In genomic region chr2:50118951-50119702, GRCh38 we compare ENCODE assay signal across 19 cellular contexts.
DNase-seq lines count a peak whose midpoint lies in the region; ATAC-seq and TF ChIP-seq lines count a peak whose summit lies in the region.
"Had no signal": no experiment of that assay in that cellular context is flagged by ENCODE, and none has a peak within 500 bp of the region (broad histone marks: within the 10 kb centered on the region; RNA-seq: fewer than 3 reads in every experiment).

No MANE protein-coding gene starts in this region.

- H3K27me3 ChIP-seq in cardiac muscle cell: no peaks in the 10 kb centered on the region
- peaks cover 3% of the 10 kb centered on the region for H3K27me3 ChIP-seq in iPS-18a (ENCODE audit: control insufficient read depth, insufficient read depth, low read length)
- H3K27me3 ChIP-seq: Peyer's patch had no signal

- CTCF ChIA-PET in activated CD8-positive, alpha-beta memory T cell treated with anti-CD3 and anti-CD28 coated beads, Interleukin-2, amount 10 ng/mL, durations not matched to agents 7 days and 5 days (lab: Charles Lee): no interaction called here

- DNase-seq in cardiac muscle cell (ENCODE audit: low read depth in 1 of 2, low spot score in 1 of 2) (peak in 1 of 2 donors; percentile 5), left cardiac atrium (no peak), SK-MEL-5 (ENCODE audit: low read depth, low spot score) (peak; percentile 69), type B pancreatic cell (ENCODE audit: extremely low spot score, unreplicated experiment) (no peak), SKM-1 treated with dmso at 0.1 percent for 144 hours (lab: John Stamatoyannopoulos, UW; ENCODE audit: unreplicated experiment) (no peak)
- DNase-seq in activated CD8-positive, alpha-beta memory T cell treated with anti-CD3 and anti-CD28 coated beads, Interleukin-2, amount 10 ng/mL, durations not matched to agents 7 days and 5 days: no peak
- DNase-seq: AML-193, NCI-H1105, NCI-H1694 treated with DMSO at 0.1 percent for 48 hours, NCI-H2107, NCI-H510A treated with DMSO at 0.1 percent for 48 hours, Peyer's patch had no signal

- intact Hi-C loops in left cardiac atrium (cut with DNase I): no loop called here

- H3K4me3 Mint-ChIP-seq in type B pancreatic cell: no peak overlapping the region
- no peak overlapping the region for H3K4me3 Mint-ChIP-seq in activated CD8-positive, alpha-beta memory T cell treated with anti-CD3 and anti-CD28 coated beads, Interleukin-2, amount 10 ng/mL, durations not matched to agents 7 days and 5 days

- H3K4me3 ChIP-seq in cardiac muscle cell: no peak overlapping the region
- peak overlapping the region; percentile 34 for H3K4me3 ChIP-seq in iPS-18a (ENCODE audit: low read length)
- H3K4me3 ChIP-seq: K562, Peyer's patch had no signal

- no peak for TF ChIP-seq CTCF in cardiac muscle cell (IDR thresholded peaks at IDR 0.05; ENCODE audit: low read depth, low read length)
- no peak for TF ChIP-seq CTCF in type B pancreatic cell (conservative IDR thresholded peaks at IDR 0.05)

- H3K9me3 ChIP-seq in cardiac muscle cell (ENCODE audit: low read depth) (no peaks in the 10 kb centered on the region), iPS-18a (ENCODE audit: control insufficient read depth, low read depth, low read length) (no peaks in the 10 kb centered on the region)
- H3K9me3 ChIP-seq: Peyer's patch had no signal

- H3K36me3 ChIP-seq in cardiac muscle cell (no peaks in the 10 kb centered on the region), iPS-18a (ENCODE audit: control insufficient read depth, low read depth, low read length) (no peaks in the 10 kb centered on the region)
- H3K36me3 ChIP-seq: Peyer's patch had no signal

- H3K9ac ChIP-seq in iPS-18a (ENCODE audit: low read length): peak overlapping the region; percentile 1

- ATAC-seq in left cardiac atrium: no peak
- no peak for ATAC-seq in activated CD8-positive, alpha-beta memory T cell treated with anti-CD3 and anti-CD28 coated beads, Interleukin-2, amount 10 ng/mL, durations not matched to agents 7 days and 5 days
- ATAC-seq in HG03439 (IDR thresholded peaks at IDR 0.05; ENCODE audit: unreplicated experiment): no peak
- ATAC-seq: HCT116, K562, Right ventricle myocardium inferior had no signal

- peak overlapping the region; percentile 18 for H3K27ac Mint-ChIP-seq in type B pancreatic cell
- no peak overlapping the region for H3K27ac Mint-ChIP-seq in activated CD8-positive, alpha-beta memory T cell treated with anti-CD3 and anti-CD28 coated beads, Interleukin-2, amount 10 ng/mL, durations not matched to agents 7 days and 5 days

- peaks cover 3% of the 10 kb centered on the region for H3K36me3 Mint-ChIP-seq in type B pancreatic cell
- H3K36me3 Mint-ChIP-seq in activated CD8-positive, alpha-beta memory T cell treated with anti-CD3 and anti-CD28 coated beads, Interleukin-2, amount 10 ng/mL, durations not matched to agents 7 days and 5 days: no peaks in the 10 kb centered on the region

- H3K9me3 Mint-ChIP-seq in type B pancreatic cell: peaks cover 5% of the 10 kb centered on the region
- H3K9me3 Mint-ChIP-seq in activated CD8-positive, alpha-beta memory T cell treated with anti-CD3 and anti-CD28 coated beads, Interleukin-2, amount 10 ng/mL, durations not matched to agents 7 days and 5 days (ENCODE audit: low read depth): peaks cover 8% of the 10 kb centered on the region

- H3K27ac ChIP-seq in cardiac muscle cell (peak overlapping the region; percentile 58), iPS-18a (ENCODE audit: low read length) (no peak overlapping the region)
- H3K27ac ChIP-seq: 22Rv1, C4-2B, Peyer's patch had no signal

- in situ Hi-C loops in SK-MEL-5 (cut with HindIII; ENCODE audit: low pct_unique_long_range_greater_than_20kb, low sequenced_read_pairs): no loop called here

- peaks cover 43% of the 10 kb centered on the region for H3K4me1 Mint-ChIP-seq in type B pancreatic cell (ENCODE audit: unreplicated experiment)
- H3K4me1 Mint-ChIP-seq in activated CD8-positive, alpha-beta memory T cell treated with anti-CD3 and anti-CD28 coated beads, Interleukin-2, amount 10 ng/mL, durations not matched to agents 7 days and 5 days: no peaks in the 10 kb centered on the region

- H3K4me1 ChIP-seq in cardiac muscle cell (ENCODE audit: low read depth) (peaks cover 40% of the 10 kb centered on the region), iPS-18a (ENCODE audit: control insufficient read depth, low read depth, low read length) (peaks cover 47% of the 10 kb centered on the region)
- H3K4me1 ChIP-seq: Peyer's patch had no signal

- H3K27me3 Mint-ChIP-seq in type B pancreatic cell: no peaks in the 10 kb centered on the region
- H3K27me3 Mint-ChIP-seq in activated CD8-positive, alpha-beta memory T cell treated with anti-CD3 and anti-CD28 coated beads, Interleukin-2, amount 10 ng/mL, durations not matched to agents 7 days and 5 days: no peaks in the 10 kb centered on the region
